ENCODE assay signal across 8 cellular contexts in genomic region chr7:113159746-113160339, GRCh38. TPM values are rescaled to one million over a fixed set of nuclear protein-coding genes. Genes with fewer than 3 reads are reported as not detected.
DNase-seq lines count a peak whose midpoint lies in the region; ATAC-seq and TF ChIP-seq lines count a peak whose summit lies in the region.

No MANE protein-coding gene starts in this region.

- H3K4me1 ChIP-seq in Karpas-422 (ENCODE audit: low read length) = peaks cover 33% of the 10 kb centered on the region

- H3K27ac ChIP-seq in Karpas-422 (ENCODE audit: low read length) = no peak overlapping the region

- H3K36me3 ChIP-seq in Karpas-422 (ENCODE audit: insufficient read depth, low read length) = no peaks in the 10 kb centered on the region

- no peak overlapping the region for H3K4me3 ChIP-seq in Karpas-422 (ENCODE audit: low read length)
- no peak overlapping the region for H3K4me3 ChIP-seq in foreskin fibroblast (ENCODE audit: low read depth in 1 of 2, low read length in 2 of 2)

- peak; percentile 82 for TF ChIP-seq CTCF in foreskin fibroblast (IDR thresholded peaks at IDR 0.05; ENCODE audit: low read depth, low read length)

- H3K27me3 ChIP-seq in Karpas-422 (ENCODE audit: low read length) = no peaks in the 10 kb centered on the region

- DNase-seq in NCI-H446 (lab: John Stamatoyannopoulos, UW) (peak; percentile 22 to 25), NCI-H446 treated with DMSO at 0.1 percent for 48 hours (lab: John Stamatoyannopoulos, UW) (no peak), Karpas-422 (peak; percentile 82), RPMI8226 (peak; percentile 56), foreskin fibroblast (peak; percentile 4 to 46), superior temporal gyrus (ENCODE audit: extremely low spot score) (peak; percentile 27), hypothalamus (lab: John Stamatoyannopoulos, UW) (no peak)

- no peaks in the 10 kb centered on the region for H3K9me3 ChIP-seq in Karpas-422 (ENCODE audit: low read length)

- peak; percentile 67 for ATAC-seq in GM21619 (IDR thresholded peaks at IDR 0.05; ENCODE audit: unreplicated experiment)

- no peaks in the 10 kb centered on the region for H3K79me2 ChIP-seq in Karpas-422 (ENCODE audit: low read length)

- H3K9me2 ChIP-seq in Karpas-422 (replicated peaks; ENCODE audit: insufficient read depth, low read length) = no peaks in the 10 kb centered on the region

- no peak overlapping the region for H3K4me2 ChIP-seq in Karpas-422 (ENCODE audit: low read depth, low read length, poor library complexity, severe bottlenecking)

- peak overlapping the region; percentile 24; the same call in 1 of the 2 replicates for H2AFZ ChIP-seq in Karpas-422 (ENCODE audit: low read length)

- no peaks in the 10 kb centered on the region for H4K20me1 ChIP-seq in Karpas-422 (ENCODE audit: insufficient read depth, low read depth, low read length)

- H3K9ac ChIP-seq in Karpas-422 (ENCODE audit: low read length) = no peak overlapping the region

RNA-seq across cellular contexts. Expression of gene SMIM30, which starts 41.5 kb away (rescaled TPM):
- 21.6 and 50.4 TPM in 2 replicates for total RNA-seq in Karpas-422 (2014; rRNA removed; shearing (Covaris generic); ENCODE audit: low replicate concordance)

Comparison
In these comparisons a context has a peak if more than half of its experiments do, and no peak if none do; other contexts are left out.
1. DNase-seq: peak in NCI-H446 (2 of 2), Karpas-422 (single experiment), RPMI8226 (single experiment), foreskin fibroblast (2 of 2) and superior temporal gyrus (single experiment); none in NCI-H446 treated with DMSO at 0.1 percent for 48 hours (single experiment) and hypothalamus (0 of 51).